ENCODE assay signal across 8 cellular contexts in the genomic region with DNA sequence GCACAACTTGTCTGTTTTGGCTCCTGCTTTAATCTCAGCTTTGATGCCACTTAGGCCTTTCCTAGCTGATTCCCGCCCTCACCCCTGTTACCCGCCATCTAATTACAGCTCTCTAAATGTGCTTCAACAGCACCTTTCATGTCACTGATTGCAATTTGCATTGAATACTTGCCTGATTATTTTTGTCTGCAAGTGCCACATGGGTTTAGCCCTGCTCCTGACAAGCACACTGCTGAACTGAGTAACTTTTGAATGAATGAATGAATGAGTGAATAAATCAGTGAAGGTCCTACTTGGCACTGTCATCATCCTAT. TPM values are rescaled to one million over a fixed set of nuclear protein-coding genes. Genes with fewer than 3 reads are reported as not detected.
DNase-seq lines count a peak whose midpoint lies in the region; ATAC-seq and TF ChIP-seq lines count a peak whose summit lies in the region.

No MANE protein-coding gene starts in this region.

- WGBS in esophagus squamous epithelium, 2 donors: 38 to 68% methylated on average over 2 of the region's 2 CpGs
- WGBS in sigmoid colon, 2 donors: 18 to 36% methylated on average over 2 of the region's 2 CpGs

- TF ChIP-seq CTCF in Peyer's patch (IDR thresholded peaks at IDR 0.05) (no peak), esophagus squamous epithelium (IDR thresholded peaks at IDR 0.05) (no peak), sigmoid colon (IDR thresholded peaks at IDR 0.05) (no peak)

- peak overlapping the region in 3 of 4 donors; percentile 84 to 93 (median 93) for H3K27ac ChIP-seq in Peyer's patch
- H3K27ac ChIP-seq in esophagus squamous epithelium: peak overlapping the region; percentile 83 to 92 (median 88)
- H3K27ac ChIP-seq in sigmoid colon: peak overlapping the region; percentile 81 to 88 (median 84)

- H3K4me3 ChIP-seq in Peyer's patch: peak overlapping the region in 3 of 4 donors; percentile 54 to 86 (median 68)
- H3K4me3 ChIP-seq in esophagus squamous epithelium: peak overlapping the region; percentile 59 to 87 (median 80)
- peak overlapping the region; percentile 35 to 82 (median 76) for H3K4me3 ChIP-seq in sigmoid colon

- ATAC-seq in GM19395 (IDR thresholded peaks at IDR 0.05; ENCODE audit: unreplicated experiment): peak; percentile 0
- ATAC-seq in HG03045 (IDR thresholded peaks at IDR 0.05; ENCODE audit: unreplicated experiment): no peak

- TF ChIP-seq POLR2A in Peyer's patch (IDR thresholded peaks at IDR 0.05) (no peak), esophagus squamous epithelium (IDR thresholded peaks at IDR 0.05) (no peak), sigmoid colon (IDR thresholded peaks at IDR 0.05) (no peak)

- no peaks in the 10 kb centered on the region for H3K36me3 ChIP-seq in Peyer's patch
- no peaks in the 10 kb centered on the region for H3K36me3 ChIP-seq in esophagus squamous epithelium
- H3K36me3 ChIP-seq in sigmoid colon: no peaks in the 10 kb centered on the region

- H3K4me1 ChIP-seq in Peyer's patch (peaks cover 0 to 20% (median 4%) of the 10 kb centered on the region in 4 donors), esophagus squamous epithelium (peaks cover 10 to 37% (median 13%) of the 10 kb centered on the region in 3 donors), sigmoid colon (peaks cover 0 to 23% (median 14%) of the 10 kb centered on the region in 4 donors)

- H3K9me3 ChIP-seq in Peyer's patch (no peaks in the 10 kb centered on the region), esophagus squamous epithelium (no peaks in the 10 kb centered on the region), sigmoid colon (no peaks in the 10 kb centered on the region)

- intact Hi-C loops in esophagus squamous epithelium (cut with DNase I) (no loop called here), sigmoid colon (cut with DNase I) (loop anchor here (5.0 to 10.0 kb wide), 2 partner anchors 65 to 123 kb away; a partner anchor contains a TSS), posterior vena cava (cut with DNase I) (no loop called here)

- TF ChIP-seq EP300 in sigmoid colon (IDR thresholded peaks at IDR 0.05): no peak

- no peaks in the 10 kb centered on the region for H3K27me3 ChIP-seq in Peyer's patch
- no peaks in the 10 kb centered on the region for H3K27me3 ChIP-seq in esophagus squamous epithelium
- no peaks in the 10 kb centered on the region for H3K27me3 ChIP-seq in sigmoid colon

- DNase-seq in Peyer's patch (no peak), esophagus squamous epithelium (lab: John Stamatoyannopoulos, UW) (no peak), sigmoid colon (no peak), HCEC 1CT (no peak), posterior vena cava (ENCODE audit: low spot score) (no peak)
- DNase-seq in activated CD8-positive, alpha-beta memory T cell treated with anti-CD3 and anti-CD28 coated beads, Interleukin-2, amount 50 U/mL, for 4 hours: no peak

RNA-seq across cellular contexts. Expression of a gene that starts 0.6 kb away (rescaled TPM):
- 10 to 100 TPM; 19.8 to 35.0 (median 27.8) TPM for total RNA-seq in Peyer's patch
- 10 to 100 TPM in 2 of 4 donors, 1 to 10 TPM in 2; 6.7 to 19.1 (median 10.8) TPM for total RNA-seq in esophagus squamous epithelium
- 10 to 100 TPM in 2 of 4 donors, 1 to 10 TPM in 2; 5.8 to 16.3 (median 9.7) TPM for total RNA-seq in sigmoid colon
- 1 to 10 TPM; 2.3 to 6.8 (median 4.2) TPM for polyA plus RNA-seq in sigmoid colon
- total RNA-seq in posterior vena cava: 1 to 10 TPM; 6.2 to 7.6 TPM

RNA-seq across cellular contexts. Expression of a gene that starts 56.1 kb away (rescaled TPM):
- under 1 TPM in 3 of 4 donors, not detected in 1; 0.18 to 0.94 (median 0.47) TPM for total RNA-seq in Peyer's patch
- total RNA-seq in esophagus squamous epithelium: not detected
- total RNA-seq in sigmoid colon: not detected
- polyA plus RNA-seq in sigmoid colon: under 1 TPM in 1 of 3 donors, not detected in 2; 0.07 TPM
- total RNA-seq in posterior vena cava: under 1 TPM in 1 of 2 donors, not detected in 1; 0.14 TPM
